In the genomic region with DNA sequence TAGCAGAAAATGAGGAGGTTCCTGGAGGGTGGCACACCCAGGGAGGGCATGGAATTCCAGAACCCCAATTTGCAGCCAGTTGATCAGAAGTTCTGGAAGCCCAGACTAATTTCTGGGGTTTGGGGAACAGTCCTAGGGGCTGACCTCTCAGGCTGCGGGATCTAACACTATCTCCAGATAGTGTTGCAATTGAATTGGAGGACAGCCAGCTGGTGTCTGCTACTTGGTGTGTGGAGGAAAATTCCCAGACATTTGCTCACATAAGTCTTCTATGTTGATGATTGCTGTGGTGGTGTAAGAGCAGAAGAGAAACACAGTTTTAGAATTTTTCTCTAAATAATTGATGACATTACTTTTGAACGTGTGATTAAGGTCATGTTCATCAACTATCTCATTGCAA, we compare ENCODE assay signal across 25 cellular contexts.
DNase-seq lines count a peak whose midpoint lies in the region; FAIRE-seq and TF ChIP-seq lines count a peak whose summit lies in the region.
"Had no signal": no experiment of that assay in that cellular context is flagged by ENCODE, and none has a peak within 500 bp of the region (broad histone marks: within the 10 kb centered on the region; RNA-seq: fewer than 3 reads in every experiment).

No MANE protein-coding gene starts in this region.

- POLR2A ChIA-PET in GM10248 (lab: Yijun Ruan, JAX): no interaction called here

- no peaks in the 10 kb centered on the region for H3K27me3 ChIP-seq in GM23248 (replicated peaks; ENCODE audit: insufficient read depth)
- no peaks in the 10 kb centered on the region for H3K27me3 ChIP-seq in astrocyte (ENCODE audit: insufficient read depth, low read length)
- H3K27me3 ChIP-seq: ascending aorta, MG63, thyroid gland had no signal

- H3K79me2 ChIP-seq in GM23248 (ENCODE audit: insufficient read depth) (no peaks in the 10 kb centered on the region), astrocyte (ENCODE audit: insufficient read depth, low read length) (no peaks in the 10 kb centered on the region)

- no peaks in the 10 kb centered on the region for H3K36me3 ChIP-seq in GM23248 (ENCODE audit: low read depth)
- no peaks in the 10 kb centered on the region for H3K36me3 ChIP-seq in astrocyte (ENCODE audit: insufficient read depth, low read length)
- H3K36me3 ChIP-seq: ascending aorta, MG63, thyroid gland had no signal

- H3K9me3 ChIP-seq in GM23248 (ENCODE audit: low read depth) (no peaks in the 10 kb centered on the region), astrocyte (ENCODE audit: insufficient read depth, low read depth, low read length) (no peaks in the 10 kb centered on the region)
- H3K9me3 ChIP-seq: ascending aorta, MG63, thyroid gland had no signal

- 3 to 4% methylated on average over 2 of the region's 2 CpGs for WGBS in GM23248 (ENCODE audit: low coverage in 1 of 2, low lambda C conversion rate in 2 of 2, missing lambda C conversion rate in 2 of 2), 2 experiments

- DNase-seq in GM23248: peak; percentile 38
- peak; percentile 84 for DNase-seq in astrocyte (ENCODE audit: low read depth)
- DNase-seq in fibroblast of villous mesenchyme (ENCODE audit: low read depth): peak; percentile 48
- DNase-seq in retinal pigment epithelial cell (ENCODE audit: low read depth): peak; percentile 76
- no peak for DNase-seq in iPS-NIHi11 (ENCODE audit: low spot score)
- DNase-seq in amygdala (lab: John Stamatoyannopoulos, UW): no peak
- DNase-seq in G401 (ENCODE audit: low spot score): no peak
- no peak for DNase-seq in GM10248 (ENCODE audit: extremely low spot score)
- DNase-seq: activated B cell treated with CpG ODN at 0.5 μM for 24 hours; activated CD8-positive, alpha-beta T cell treated with anti-CD3 and anti-CD28 coated beads for 36 hours; activated naive CD4-positive, alpha-beta T cell; activated T-cell treated with anti-CD3 and anti-CD28 coated beads, Interleukin-2, amount 50 U/mL, for 1 hour; CD8-positive, alpha-beta memory T cell; cortex of kidney; DMS79 treated with DMSO at 0.1 percent for 48 hours; MG63; NCI-H1436 treated with DMSO at 0.1 percent for 48 hours; NCI-H2171 treated with DMSO at 0.1 percent for 48 hours; NCI-H774; OCI-M1; retina; SIG-M5; stimulated activated CD4-positive, alpha-beta T cell treated with anti-CD3 and anti-CD28 coated beads, Interleukin-15, amount 100 ng/mL, for 24 hours; thyroid gland had no signal

- FAIRE-seq in astrocyte (lab: Jason Lieb, UNC): no peak

- CTCF ChIA-PET in GM10248 (lab: Yijun Ruan, JAX): no interaction called here

- peaks cover under 1% of the 10 kb centered on the region for H3K9me3 Mint-ChIP-seq in astrocyte (ENCODE audit: unreplicated experiment)
- H3K9me3 Mint-ChIP-seq: activated B cell treated with CpG ODN at 0.5 μM for 24 hours; activated CD8-positive, alpha-beta T cell treated with anti-CD3 and anti-CD28 coated beads for 36 hours had no signal

- peak overlapping the region; percentile 91 for H3K27ac Mint-ChIP-seq in astrocyte (ENCODE audit: unreplicated experiment)
- H3K27ac Mint-ChIP-seq: activated B cell treated with CpG ODN at 0.5 μM for 24 hours; activated CD8-positive, alpha-beta T cell treated with anti-CD3 and anti-CD28 coated beads for 36 hours; CD8-positive, alpha-beta memory T cell had no signal

- no peak overlapping the region for H3K27ac ChIP-seq in GM23248
- H3K27ac ChIP-seq in astrocyte (ENCODE audit: low read depth, low read length): no peak overlapping the region
- H3K27ac ChIP-seq: ascending aorta, thyroid gland had no signal

- H3K9me2 ChIP-seq in GM23248 (ENCODE audit: insufficient read depth): no peaks in the 10 kb centered on the region

- H4K20me1 ChIP-seq in GM23248 (ENCODE audit: insufficient read depth) (no peaks in the 10 kb centered on the region), astrocyte (ENCODE audit: insufficient read depth, low read length) (no peaks in the 10 kb centered on the region)

- no peak overlapping the region for H3K4me2 ChIP-seq in GM23248 (ENCODE audit: unreplicated experiment)
- H3K4me2 ChIP-seq in astrocyte (ENCODE audit: low read length): no peak overlapping the region

- no peaks in the 10 kb centered on the region for H3K4me1 ChIP-seq in GM23248 (ENCODE audit: insufficient read depth)
- H3K4me1 ChIP-seq in astrocyte (ENCODE audit: insufficient read depth, low read length): no peaks in the 10 kb centered on the region
- H3K4me1 ChIP-seq: ascending aorta, thyroid gland had no signal

- H3K36me3 Mint-ChIP-seq in astrocyte (ENCODE audit: low read depth, unreplicated experiment): no peaks in the 10 kb centered on the region
- H3K36me3 Mint-ChIP-seq: CD8-positive, alpha-beta memory T cell had no signal

- no peaks in the 10 kb centered on the region for H3K27me3 Mint-ChIP-seq in astrocyte (ENCODE audit: low read depth, unreplicated experiment)
- H3K27me3 Mint-ChIP-seq: activated B cell treated with CpG ODN at 0.5 μM for 24 hours; activated CD8-positive, alpha-beta T cell treated with anti-CD3 and anti-CD28 coated beads for 36 hours; CD8-positive, alpha-beta memory T cell had no signal

- H3K4me1 Mint-ChIP-seq in astrocyte (ENCODE audit: low read depth, unreplicated experiment): peaks cover 22% of the 10 kb centered on the region
- H3K4me1 Mint-ChIP-seq: activated B cell treated with CpG ODN at 0.5 μM for 24 hours; CD8-positive, alpha-beta memory T cell had no signal

- in situ Hi-C loops in GM23248 (cut with MboI): no loop called here
- in situ Hi-C loops in G401 (cut with HindIII; ENCODE audit: low sequenced_read_pairs): no loop called here

- H3F3A ChIP-seq in GM23248 (ENCODE audit: insufficient read depth): no peaks in the 10 kb centered on the region

- H3K9ac ChIP-seq in GM23248 (no peak overlapping the region), astrocyte (ENCODE audit: low read length) (no peak overlapping the region)

- H3K4me3 ChIP-seq in GM23248 (no peak overlapping the region), astrocyte (ENCODE audit: insufficient read depth, low read depth, low read length) (no peak overlapping the region), fibroblast of villous mesenchyme (ENCODE audit: low read depth, low read length) (no peak overlapping the region), retinal pigment epithelial cell (ENCODE audit: low read length) (no peak overlapping the region)
- H3K4me3 ChIP-seq: ascending aorta, MG63, thyroid gland had no signal

- peak overlapping the region; percentile 15 for H3K4me3 Mint-ChIP-seq in astrocyte (ENCODE audit: unreplicated experiment)
- H3K4me3 Mint-ChIP-seq: activated B cell treated with CpG ODN at 0.5 μM for 24 hours; activated CD8-positive, alpha-beta T cell treated with anti-CD3 and anti-CD28 coated beads for 36 hours; CD8-positive, alpha-beta memory T cell had no signal

- H2AFZ ChIP-seq in GM23248: no peak overlapping the region
- no peak overlapping the region for H2AFZ ChIP-seq in astrocyte (ENCODE audit: low read depth, low read length)

- TF ChIP-seq CTCF in astrocyte (IDR thresholded peaks at IDR 0.05; ENCODE audit: insufficient read depth, low read depth, low read length) (no peak), fibroblast of villous mesenchyme (IDR thresholded peaks at IDR 0.05; ENCODE audit: insufficient read depth, low read depth, low read length) (no peak), retinal pigment epithelial cell (conservative IDR thresholded peaks at IDR 0.05; ENCODE audit: low read depth, low read length) (no peak), GM10248 (IDR thresholded peaks at IDR 0.05; ENCODE audit: control extremely low read depth, extremely low read depth, low read depth, missing control alignments) (no peak)

Comparison
In these comparisons a context has a peak if more than half of its experiments do, and no peak if none do; other contexts are left out.
1. DNase-seq: peak in GM23248 (single experiment), astrocyte (single experiment), fibroblast of villous mesenchyme (single experiment) and retinal pigment epithelial cell (single experiment); none in iPS-NIHi11 (single experiment), amygdala (0 of 56), G401 (single experiment) and GM10248 (single experiment).